In the genomic region with DNA sequence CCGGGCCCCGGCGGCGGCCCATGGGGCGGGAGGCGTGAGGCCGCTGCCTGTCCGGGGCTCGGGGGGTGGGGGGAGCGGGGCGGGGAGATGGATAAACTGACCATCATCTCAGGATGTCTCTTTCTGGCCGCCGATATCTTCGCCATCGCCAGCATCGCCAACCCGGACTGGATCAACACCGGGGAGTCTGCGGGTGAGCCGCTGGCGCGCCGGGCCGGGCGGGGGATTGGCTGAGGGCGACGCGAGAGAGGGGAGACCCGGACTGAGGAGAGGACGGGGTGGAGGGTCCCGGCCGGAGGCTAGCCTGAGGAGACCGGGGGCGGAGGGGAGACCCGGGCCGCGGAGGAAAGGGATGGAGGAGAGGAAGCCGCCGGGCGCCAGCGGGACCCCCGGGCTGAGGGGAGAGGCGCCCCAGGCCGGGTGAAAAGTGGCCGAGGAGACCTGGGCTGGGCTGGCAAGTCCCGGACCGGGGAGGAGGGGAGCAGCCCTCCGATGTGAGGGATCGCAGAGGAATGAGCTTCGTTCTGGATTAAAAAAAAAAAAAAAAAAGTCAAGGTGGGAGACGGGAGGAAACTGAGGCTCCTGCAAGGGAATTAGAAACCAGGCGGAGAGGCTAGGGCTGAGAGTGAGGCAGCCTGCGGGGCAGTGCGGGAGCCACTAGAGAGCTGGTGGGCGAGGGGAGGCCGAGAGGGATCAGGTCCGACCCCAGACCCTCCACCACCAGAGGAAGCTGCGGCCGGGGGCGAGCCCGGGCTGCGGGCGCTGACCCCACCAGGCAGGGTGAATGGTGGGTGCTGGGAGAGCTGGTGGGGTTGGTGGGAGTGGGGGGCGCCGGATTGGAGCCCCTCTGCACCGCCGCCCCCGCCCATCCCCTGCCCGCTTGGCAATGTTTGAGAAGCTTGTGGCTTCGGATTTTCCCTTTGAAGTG, we compare ENCODE assay signal across 8 cellular contexts. TPM values are rescaled to one million over a fixed set of nuclear protein-coding genes. Genes with fewer than 3 reads are reported as not detected.
A peak's percentile ranks its signal among the peaks of the same experiment; 100 is the strongest.
DNase-seq lines count a peak whose midpoint lies in the region; ATAC-seq and TF ChIP-seq lines count a peak whose summit lies in the region.

No MANE protein-coding gene starts in this region.

- no peak for TF ChIP-seq RAD21 in HCT116 (IDR thresholded peaks at IDR 0.05; ENCODE audit: low read depth)

- H3K27me3 ChIP-seq in HCT116 (ENCODE audit: insufficient read depth, low read length) (no peaks in the 10 kb centered on the region), subcutaneous abdominal adipose tissue (ENCODE audit: control insufficient read depth in 5 of 5, insufficient read depth in 4 of 5, low read length in 5 of 5) (no peaks in the 10 kb centered on the region)

- POLR2A ChIA-PET in HCT116 (lab: Charles Lee) = interaction anchor here (0.8 kb wide), 1 partner anchor 12 kb away, joined by 3 read pairs; no protein-coding TSS in a partner anchor

- H3K27ac Mint-ChIP-seq in Calu3 (ENCODE audit: unreplicated experiment) (peak overlapping the region; percentile 66), memory B cell (peak overlapping the region; percentile 81)
- H3K27ac Mint-ChIP-seq in T-helper 1 cell treated with Interleukin-12 subunit alpha and Interleukin-12 subunit beta and Interleukin-4 antibody, amounts not matched to agents 30 μg/mL and 1 μg/mL, for 36 hours = peak overlapping the region; percentile 58

- CTCF ChIA-PET in Calu3 (lab: Charles Lee) = interaction anchor here (0.6 to 2.6 kb wide), 13 partner anchors 9 to 281 kb away, joined by 3 to 33 read pairs (median 7); no protein-coding TSS in a partner anchor
- CTCF ChIA-PET in HCT116 (lab: Charles Lee) = interaction anchor here (1.2 to 7.6 kb wide), 6 partner anchors 8 to 180 kb away, joined by 4 to 57 read pairs (median 5); no protein-coding TSS in a partner anchor

- H3K4me3 Mint-ChIP-seq in Calu3 (ENCODE audit: low read depth, unreplicated experiment) (peak overlapping the region; percentile 80), memory B cell (peak overlapping the region; percentile 92)
- H3K4me3 Mint-ChIP-seq in T-helper 1 cell treated with Interleukin-12 subunit alpha and Interleukin-12 subunit beta and Interleukin-4 antibody, amounts not matched to agents 30 μg/mL and 1 μg/mL, for 36 hours = peak overlapping the region; percentile 87

- H3K4me1 Mint-ChIP-seq in Calu3 (ENCODE audit: low read depth, unreplicated experiment) (peaks cover 41% of the 10 kb centered on the region), memory B cell (peaks cover 27% of the 10 kb centered on the region)
- peaks cover 27% of the 10 kb centered on the region for H3K4me1 Mint-ChIP-seq in T-helper 1 cell treated with Interleukin-12 subunit alpha and Interleukin-12 subunit beta and Interleukin-4 antibody, amounts not matched to agents 30 μg/mL and 1 μg/mL, for 36 hours (ENCODE audit: low read depth)

- H3K9me3 Mint-ChIP-seq in Calu3 (ENCODE audit: low read depth, unreplicated experiment) (no peaks in the 10 kb centered on the region), memory B cell (no peaks in the 10 kb centered on the region)
- no peaks in the 10 kb centered on the region for H3K9me3 Mint-ChIP-seq in T-helper 1 cell treated with Interleukin-12 subunit alpha and Interleukin-12 subunit beta and Interleukin-4 antibody, amounts not matched to agents 30 μg/mL and 1 μg/mL, for 36 hours

- peaks cover 17 to 44% of the 10 kb centered on the region in 2 experiments for H3K4me1 ChIP-seq in HCT116 (ENCODE audit: control insufficient read depth in 1 of 2, insufficient read depth in 2 of 2, low read length in 2 of 2)
- peaks cover 0 to 21% (median 20%) of the 10 kb centered on the region in 5 donors for H3K4me1 ChIP-seq in subcutaneous abdominal adipose tissue (ENCODE audit: control insufficient read depth in 5 of 5, insufficient read depth in 5 of 5, low read length in 5 of 5)

- peaks cover 63% of the 10 kb centered on the region for H3K79me2 ChIP-seq in HCT116 (ENCODE audit: insufficient read depth, low read length)

- peak overlapping the region; percentile 87 for H3K9ac ChIP-seq in HCT116 (ENCODE audit: low read length)
- H3K9ac ChIP-seq in subcutaneous abdominal adipose tissue (ENCODE audit: low read length in 5 of 5) = peak overlapping the region; percentile 48 to 84 (median 81)

- TF ChIP-seq POLR2A in HCT116 (IDR thresholded peaks at IDR 0.05; ENCODE audit: borderline replicate concordance, extremely low read depth, insufficient read depth, insufficient read length) = no peak

- RAD21 ChIA-PET in HCT116 (lab: Charles Lee; ENCODE audit: low non-redundant PET in 1 of 2, low total read pairs in 2 of 2, uncharacterized antibody in 2 of 2, unreplicated experiment in 2 of 2) = interaction anchor here (0.6 to 2.0 kb wide), 2 partner anchors 69 to 91 kb away, joined by 5 to 6 read pairs; no protein-coding TSS in a partner anchor

- H3K36me3 Mint-ChIP-seq in Calu3 (ENCODE audit: insufficient read depth, unreplicated experiment) (peaks cover 23% of the 10 kb centered on the region), memory B cell (no peaks in the 10 kb centered on the region)
- H3K36me3 Mint-ChIP-seq in T-helper 1 cell treated with Interleukin-12 subunit alpha and Interleukin-12 subunit beta and Interleukin-4 antibody, amounts not matched to agents 30 μg/mL and 1 μg/mL, for 36 hours (ENCODE audit: low read depth) = peaks cover 10% of the 10 kb centered on the region

- DNase-seq in Calu3 = no peak
- no peak for DNase-seq in HCT116 (ENCODE audit: low read depth, low spot score)
- DNase-seq in ecto neural progenitor cell (ENCODE audit: low spot score) = peak; percentile 71
- peak in 1 of 2 donors; percentile 43 for DNase-seq in memory B cell (ENCODE audit: low spot score in 2 of 2)
- DNase-seq in NCI-H2171 treated with DMSO at 0.1 percent for 48 hours (lab: John Stamatoyannopoulos, UW) = no peak
- no peak for DNase-seq in superior temporal gyrus (ENCODE audit: extremely low spot score)

- H3K4me2 ChIP-seq in HCT116 (ENCODE audit: low read length) = peak overlapping the region; percentile 90

- no TSS peak for BruUV-seq in Calu3 (replicated peaks; lab: Mats Ljungman, UMichigan)
- no TSS peak for BruUV-seq in HCT116 (replicated peaks; lab: Mats Ljungman, UMichigan)

- intact Hi-C loops in Calu3 (cut with micrococcal nuclease; ENCODE audit: unreplicated experiment) = no loop called here
- intact Hi-C loops in HCT116 (cut with micrococcal nuclease) = loop anchor here (10.0 kb wide), 1 partner anchor 286 kb away; a partner anchor contains a TSS

- ATAC-seq in HCT116 (peak; percentile 26), memory B cell (ENCODE audit: low read depth) (peak; percentile 31)

- no peaks in the 10 kb centered on the region for H4K20me1 ChIP-seq in HCT116 (ENCODE audit: insufficient read depth)

- H2AFZ ChIP-seq in HCT116 (ENCODE audit: low read depth, low read length, poor library complexity, severe bottlenecking) = no peak overlapping the region

- H3K4me3 ChIP-seq in HCT116 (replicated peaks in 1 of 2; ENCODE audit: low read depth in 1 of 2, low read length in 2 of 2) = peak overlapping the region; percentile 88 to 89
- H3K4me3 ChIP-seq in subcutaneous abdominal adipose tissue (ENCODE audit: low read depth in 1 of 5, low read length in 5 of 5) = peak overlapping the region; percentile 56 to 87 (median 81)

- no peaks in the 10 kb centered on the region for H3K9me2 ChIP-seq in HCT116 (ENCODE audit: insufficient read depth)

- no peaks in the 10 kb centered on the region for H3K36me3 ChIP-seq in HCT116 (ENCODE audit: control insufficient read depth in 1 of 2, insufficient read depth in 2 of 2, low read length in 2 of 2)
- no peaks in the 10 kb centered on the region for H3K36me3 ChIP-seq in subcutaneous abdominal adipose tissue (ENCODE audit: control insufficient read depth in 5 of 5, insufficient read depth in 5 of 5, low read length in 5 of 5)

- H3K9me3 ChIP-seq in HCT116 (ENCODE audit: control insufficient read depth in 1 of 2, insufficient read depth in 1 of 2, low read depth in 1 of 2, low read length in 2 of 2) (no peaks in the 10 kb centered on the region), subcutaneous abdominal adipose tissue (ENCODE audit: control insufficient read depth in 5 of 5, low read length in 5 of 5) (no peaks in the 10 kb centered on the region)

- no peaks in the 10 kb centered on the region for H3K27me3 Mint-ChIP-seq in Calu3 (ENCODE audit: unreplicated experiment)
- peaks cover 7% of the 10 kb centered on the region for H3K27me3 Mint-ChIP-seq in T-helper 1 cell treated with Interleukin-12 subunit alpha and Interleukin-12 subunit beta and Interleukin-4 antibody, amounts not matched to agents 30 μg/mL and 1 μg/mL, for 36 hours (ENCODE audit: low read depth)
- no peaks in the 10 kb centered on the region for H3K27me3 Mint-ChIP-seq in memory B cell

- peak overlapping the region; percentile 85 for H3K27ac ChIP-seq in HCT116 (ENCODE audit: low read depth, low read length)
- no peak overlapping the region for H3K27ac ChIP-seq in subcutaneous abdominal adipose tissue (ENCODE audit: low read depth, low read length)

- TF ChIP-seq CTCF in Calu3 (IDR thresholded peaks at IDR 0.05; ENCODE audit: unreplicated experiment) = no peak
- no peak for TF ChIP-seq CTCF in HCT116 (IDR thresholded peaks at IDR 0.05 in 2 of 3, conservative IDR thresholded peaks at IDR 0.05 in 1 of 3; ENCODE audit: borderline replicate concordance in 1 of 3, insufficient read depth in 1 of 3, low read depth in 2 of 3, low read length in 2 of 3)

TF ChIP-seq in HCT116, 20 proteins besides CTCF, POLR2A, EP300 and RAD21 (continues in another document):
- no peak for TF ChIP-seq POLR2AphosphoS5 (IDR thresholded peaks at IDR 0.05; ENCODE audit: low read depth, low read length)
- TF ChIP-seq CBX3 (IDR thresholded peaks at IDR 0.05; ENCODE audit: low read depth) = no peak
- TF ChIP-seq, protein P1, sequence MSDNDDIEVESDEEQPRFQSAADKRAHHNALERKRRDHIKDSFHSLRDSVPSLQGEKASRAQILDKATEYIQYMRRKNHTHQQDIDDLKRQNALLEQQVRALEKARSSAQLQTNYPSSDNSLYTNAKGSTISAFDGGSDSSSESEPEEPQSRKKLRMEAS (IDR thresholded peaks at IDR 0.05) = no peak
- no peak for TF ChIP-seq EZH2phosphoT487 (IDR thresholded peaks at IDR 0.05; ENCODE audit: borderline replicate concordance)
- TF ChIP-seq SP1 (IDR thresholded peaks at IDR 0.05; ENCODE audit: low read depth) = no peak

RNA-seq across cellular contexts. Expression of a gene that starts 0.6 kb away (rescaled TPM):
- total RNA-seq in Calu3 (2022) (24.0 and 30.1 TPM in 2 replicates), HCT116 (2021; ENCODE audit: unreplicated experiment) (27.6 TPM)
- polyA plus RNA-seq in HCT116 (2012) = 8.6 and 13.5 TPM in 2 replicates

RNA-seq across cellular contexts. Expression of a gene that starts 7.6 kb away (rescaled TPM):
- total RNA-seq in Calu3 (2022) (not detected in 2 replicates), HCT116 (2021; ENCODE audit: unreplicated experiment) (not detected)
- 0.05 and 0.23 TPM in 2 replicates for polyA plus RNA-seq in HCT116 (2012)

RNA-seq across cellular contexts. Expression of a gene that starts 55.3 kb away (rescaled TPM):
- total RNA-seq in Calu3 (2022) = 328 and 343 TPM in 2 replicates
- total RNA-seq in HCT116 (2021; ENCODE audit: unreplicated experiment) = 249 TPM
- polyA plus RNA-seq in HCT116 (2012) = 214 and 215 TPM in 2 replicates
